Comparison of ENCODE assay signal across 10 cellular contexts in the genomic region with DNA sequence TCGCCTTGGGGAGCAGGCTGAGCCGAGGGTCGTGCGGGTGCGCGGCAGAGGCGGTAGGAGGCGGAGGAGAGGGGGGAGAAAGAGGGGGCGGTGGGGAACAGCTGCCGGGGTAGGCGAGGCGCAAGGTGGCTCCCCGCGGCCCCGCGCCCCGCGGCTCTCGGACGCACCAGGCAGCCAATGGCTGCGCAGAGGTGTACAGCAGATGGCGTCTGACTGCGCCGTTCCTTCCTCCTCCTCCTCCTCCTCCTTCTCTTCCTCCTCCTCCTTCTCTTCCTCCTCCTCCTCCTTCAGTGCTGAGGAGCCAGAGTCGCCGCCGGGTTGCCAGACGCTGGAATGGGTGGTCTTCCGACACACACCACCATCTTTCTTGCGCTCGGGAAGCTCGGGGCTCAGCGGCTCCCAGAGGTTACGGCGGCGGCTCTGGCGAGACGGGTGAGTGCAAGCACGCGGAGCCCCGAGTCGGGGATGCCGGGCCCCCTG. TPM values are rescaled to one million over a fixed set of nuclear protein-coding genes. Genes with fewer than 3 reads are reported as not detected.
DNase-seq lines count a peak whose midpoint lies in the region; ATAC-seq and TF ChIP-seq lines count a peak whose summit lies in the region.
"Had no signal": no experiment of that assay in that cellular context is flagged by ENCODE, and none has a peak within 500 bp of the region (broad histone marks: within the 10 kb centered on the region; RNA-seq: fewer than 3 reads in every experiment).

A gene with protein sequence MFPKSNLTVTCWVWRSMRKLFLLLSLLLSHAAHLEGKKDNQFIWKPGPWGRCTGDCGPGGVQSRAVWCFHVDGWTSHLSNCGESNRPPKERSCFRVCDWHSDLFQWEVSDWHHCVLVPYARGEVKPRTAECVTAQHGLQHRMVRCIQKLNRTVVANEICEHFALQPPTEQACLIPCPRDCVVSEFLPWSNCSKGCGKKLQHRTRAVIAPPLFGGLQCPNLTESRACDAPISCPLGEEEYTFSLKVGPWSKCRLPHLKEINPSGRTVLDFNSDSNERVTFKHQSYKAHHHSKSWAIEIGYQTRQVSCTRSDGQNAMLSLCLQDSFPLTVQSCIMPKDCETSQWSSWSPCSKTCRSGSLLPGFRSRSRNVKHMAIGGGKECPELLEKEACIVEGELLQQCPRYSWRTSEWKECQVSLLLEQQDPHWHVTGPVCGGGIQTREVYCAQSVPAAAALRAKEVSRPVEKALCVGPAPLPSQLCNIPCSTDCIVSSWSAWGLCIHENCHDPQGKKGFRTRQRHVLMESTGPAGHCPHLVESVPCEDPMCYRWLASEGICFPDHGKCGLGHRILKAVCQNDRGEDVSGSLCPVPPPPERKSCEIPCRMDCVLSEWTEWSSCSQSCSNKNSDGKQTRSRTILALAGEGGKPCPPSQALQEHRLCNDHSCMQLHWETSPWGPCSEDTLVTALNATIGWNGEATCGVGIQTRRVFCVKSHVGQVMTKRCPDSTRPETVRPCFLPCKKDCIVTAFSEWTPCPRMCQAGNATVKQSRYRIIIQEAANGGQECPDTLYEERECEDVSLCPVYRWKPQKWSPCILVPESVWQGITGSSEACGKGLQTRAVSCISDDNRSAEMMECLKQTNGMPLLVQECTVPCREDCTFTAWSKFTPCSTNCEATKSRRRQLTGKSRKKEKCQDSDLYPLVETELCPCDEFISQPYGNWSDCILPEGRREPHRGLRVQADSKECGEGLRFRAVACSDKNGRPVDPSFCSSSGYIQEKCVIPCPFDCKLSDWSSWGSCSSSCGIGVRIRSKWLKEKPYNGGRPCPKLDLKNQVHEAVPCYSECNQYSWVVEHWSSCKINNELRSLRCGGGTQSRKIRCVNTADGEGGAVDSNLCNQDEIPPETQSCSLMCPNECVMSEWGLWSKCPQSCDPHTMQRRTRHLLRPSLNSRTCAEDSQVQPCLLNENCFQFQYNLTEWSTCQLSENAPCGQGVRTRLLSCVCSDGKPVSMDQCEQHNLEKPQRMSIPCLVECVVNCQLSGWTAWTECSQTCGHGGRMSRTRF (N-terminal part only) (plus strand): TSS at position 290 of the 480 bp plus-strand sequence. CDS start 116,634 bp downstream, outside the sequence.

- in situ Hi-C loops in G401 (cut with HindIII; ENCODE audit: low sequenced_read_pairs): no loop called here

- peaks cover 0 to 15% (median 2%) of the 10 kb centered on the region in 4 donors for H3K4me1 Mint-ChIP-seq in CD4-positive, alpha-beta memory T cell

- H3K27me3 Mint-ChIP-seq in CD4-positive, alpha-beta memory T cell: peaks cover 38 to 41% of the 10 kb centered on the region in 2 donors

- H3K27ac Mint-ChIP-seq in CD4-positive, alpha-beta memory T cell: no peak within 1 kb of the TSS

- H3K9ac ChIP-seq in HUES6 (ENCODE audit: low read length): no peak within 1 kb of the TSS

- POLR2A ChIA-PET in CD4-positive, alpha-beta memory T cell (lab: Charles Lee; ENCODE audit: partially characterized antibody): no interaction called here

- no peak within 1 kb of the TSS for H3K27ac ChIP-seq in CD4-positive, alpha-beta memory T cell (ENCODE audit: low read depth, low read length)
- H3K27ac ChIP-seq in HUES6 (ENCODE audit: low read depth, low read length) (no peak within 1 kb of the TSS), esophagus squamous epithelium (no peak within 1 kb of the TSS)

- intact Hi-C loops in CD4-positive, alpha-beta memory T cell (cut with micrococcal nuclease): no loop called here
- intact Hi-C loops in esophagus squamous epithelium (cut with DNase I): no loop called here

- no peak for TF ChIP-seq CTCF in esophagus squamous epithelium (IDR thresholded peaks at IDR 0.05)

- H3K4me1 ChIP-seq in CD4-positive, alpha-beta memory T cell (ENCODE audit: insufficient read depth, low read length): no peaks in the 10 kb centered on the region
- H3K4me1 ChIP-seq in HUES6 (ENCODE audit: control insufficient read depth, insufficient read depth, low read length): peaks cover 4% of the 10 kb centered on the region; the same call in 1 of the 2 replicates
- H3K4me1 ChIP-seq in esophagus squamous epithelium: peaks cover 13 to 28% (median 15%) of the 10 kb centered on the region in 3 donors
- no peaks in the 10 kb centered on the region for H3K4me1 ChIP-seq in neuron (ENCODE audit: insufficient read depth, low read length)

- H3K36me3 Mint-ChIP-seq in CD4-positive, alpha-beta memory T cell: no peaks in the 10 kb centered on the region

- no peaks in the 10 kb centered on the region for H3K9me3 ChIP-seq in CD4-positive, alpha-beta memory T cell (ENCODE audit: control insufficient read depth in 1 of 2, low read length in 2 of 2)
- H3K9me3 ChIP-seq in HUES6 (ENCODE audit: control insufficient read depth, insufficient read depth, low read depth, low read length) (no peaks in the 10 kb centered on the region), esophagus squamous epithelium (no peaks in the 10 kb centered on the region), neuron (ENCODE audit: low read length) (no peaks in the 10 kb centered on the region)

- ATAC-seq in GM21381 (IDR thresholded peaks at IDR 0.05; ENCODE audit: unreplicated experiment) (no peak), HG03457 (IDR thresholded peaks at IDR 0.05; ENCODE audit: unreplicated experiment) (no peak)

- DNase-seq in CD4-positive, alpha-beta memory T cell: no peak
- DNase-seq in esophagus squamous epithelium (lab: John Stamatoyannopoulos, UW) (no peak), G401 (ENCODE audit: low spot score) (no peak), glomerular visceral epithelial cell (ENCODE audit: extremely low spot score) (no peak)
- DNase-seq: activated CD4-positive, CD25-positive, alpha-beta regulatory T cell; IMR-90 had no signal

- peak within 1 kb of the TSS in 5 of 8 donors; percentile 17 to 63 (median 24) for H3K4me3 Mint-ChIP-seq in CD4-positive, alpha-beta memory T cell

- no peak within 1 kb of the TSS for H2AFZ ChIP-seq in neuron (ENCODE audit: low read depth, low read length)

- no peaks in the 10 kb centered on the region for H3K36me3 ChIP-seq in CD4-positive, alpha-beta memory T cell (ENCODE audit: insufficient read depth, low read length)
- H3K36me3 ChIP-seq in HUES6 (ENCODE audit: control insufficient read depth, insufficient read depth, low read length): no peaks in the 10 kb centered on the region
- H3K36me3 ChIP-seq in esophagus squamous epithelium: no peaks in the 10 kb centered on the region
- no peaks in the 10 kb centered on the region for H3K36me3 ChIP-seq in neuron (ENCODE audit: insufficient read depth, low read length)

- peaks cover 6% of the 10 kb centered on the region for H3K27me3 ChIP-seq in CD4-positive, alpha-beta memory T cell (ENCODE audit: insufficient read depth, low read length)
- peaks cover 98% of the 10 kb centered on the region for H3K27me3 ChIP-seq in HUES6 (ENCODE audit: control insufficient read depth, insufficient read depth, low read length)
- peaks cover 0 to 84% (median 0%) of the 10 kb centered on the region in 4 donors for H3K27me3 ChIP-seq in esophagus squamous epithelium
- H3K27me3 ChIP-seq in neuron (ENCODE audit: insufficient read depth, low read length): peaks cover 62% of the 10 kb centered on the region

- WGBS in esophagus squamous epithelium, 2 donors: 10% methylated on average over 2 of the region's 43 CpGs; no CpG with 5 or more reads in 1 of the 2 donors

- no peak for TF ChIP-seq POLR2A in esophagus squamous epithelium (IDR thresholded peaks at IDR 0.05)

- CTCF ChIA-PET in CD4-positive, alpha-beta memory T cell (lab: Charles Lee; ENCODE audit: partially characterized antibody): no interaction called here

- no peak within 1 kb of the TSS for H3K4me3 ChIP-seq in CD4-positive, alpha-beta memory T cell (ENCODE audit: low read length in 2 of 2)
- peak within 1 kb of the TSS; percentile 89 for H3K4me3 ChIP-seq in HUES6 (ENCODE audit: low read depth, low read length)
- peak within 1 kb of the TSS; percentile 38 to 60 (median 50) for H3K4me3 ChIP-seq in esophagus squamous epithelium
- peak within 1 kb of the TSS; percentile 31 for H3K4me3 ChIP-seq in neuron (ENCODE audit: low read length)

- peaks cover 0 to 6% (median 3%) of the 10 kb centered on the region in 8 donors for H3K9me3 Mint-ChIP-seq in CD4-positive, alpha-beta memory T cell

RNA-seq across cellular contexts. Expression of the gene that starts here (rescaled TPM):
- not detected for total RNA-seq in CD4-positive, alpha-beta memory T cell
- polyA plus RNA-seq in CD4-positive, alpha-beta memory T cell: not detected
- under 1 TPM; 0.31 to 0.97 (median 0.72) TPM for total RNA-seq in esophagus squamous epithelium
- total RNA-seq in G401 (2014; rRNA removed; shearing (Covaris generic)): not detected in 2 replicates
- total RNA-seq: IMR-90 had no signal
- polyA plus RNA-seq: IMR-90 had no signal

Comparison
In these comparisons a context has a peak if more than half of its experiments do, and no peak if none do; other contexts are left out.
1. H3K4me3 ChIP-seq: peak in HUES6 (single experiment), esophagus squamous epithelium (4 of 4) and neuron (single experiment); none in CD4-positive, alpha-beta memory T cell (0 of 2).